20 cellular contexts compared by ENCODE assay signal in genomic region chr5:161051920-161052500, GRCh38.
"Had no signal": no experiment of that assay in that cellular context is flagged by ENCODE, and none has a peak within 500 bp of the region (broad histone marks: within the 10 kb centered on the region; RNA-seq: fewer than 3 reads in every experiment).

No MANE protein-coding gene starts in this region.

- H3K4me3 ChIP-seq: coronary artery, esophagus muscularis mucosa, heart right ventricle, pancreas, right lobe of liver, suprapubic skin, transverse colon, vagina had no signal

- H3K36me3 ChIP-seq: brain microvascular endothelial cell, esophagus muscularis mucosa, heart right ventricle, pancreas, right lobe of liver, suprapubic skin, transverse colon, vagina had no signal

- H3K27ac ChIP-seq: brain microvascular endothelial cell, coronary artery, esophagus muscularis mucosa, heart right ventricle, pancreas, right lobe of liver, suprapubic skin, transverse colon, vagina had no signal

- H3K27me3 ChIP-seq: brain microvascular endothelial cell, esophagus muscularis mucosa, heart right ventricle, pancreas, right lobe of liver, suprapubic skin, transverse colon, vagina had no signal

- H3K4me1 ChIP-seq: esophagus muscularis mucosa, heart right ventricle, pancreas, right lobe of liver, suprapubic skin, transverse colon, vagina had no signal

- FAIRE-seq: small intestine had no signal

- DNase-seq: activated CD4-positive, alpha-beta T cell treated with anti-CD3 and anti-CD28 coated beads, Interleukin-2, amount 50 U/mL, for 1 hour; activated CD8-positive, alpha-beta memory T cell treated with anti-CD3 and anti-CD28 coated beads, Interleukin-2, amount 50 U/mL, for 4 hours; activated naive CD4-positive, alpha-beta T cell treated with anti-CD3 and anti-CD28 coated beads for 36 hours; activated T-cell treated with anti-CD3 and anti-CD28 coated beads, Interleukin-2, amount 50 U/mL, for 4 hours; anterior cingulate cortex; brain microvascular endothelial cell; heart right ventricle; left ventricle myocardium superior; naive thymus-derived CD8-positive, alpha-beta T cell; pancreas; right lobe of liver; small intestine; stimulated activated CD4-positive, alpha-beta T cell treated with anti-CD3 and anti-CD28 coated beads, Interleukin-15, amount 100 ng/mL, for 24 hours; stimulated activated CD4-positive, alpha-beta T cell treated with anti-CD3 and anti-CD28 coated beads, Interleukin-2, amount 100 ng/mL, for 48 hours; stimulated activated naive CD8-positive, alpha-beta T cell treated with anti-CD3 and anti-CD28 coated beads, Interleukin-15, amount 100 ng/mL, for 72 hours; transverse colon had no signal

- ATAC-seq: activated T-cell treated with anti-CD3 and anti-CD28 coated beads, Interleukin-2, amount 50 U/mL, for 4 hours; heart right ventricle; left ventricle myocardium superior; naive thymus-derived CD8-positive, alpha-beta T cell; pancreas; right lobe of liver; stimulated activated naive CD8-positive, alpha-beta T cell treated with anti-CD3 and anti-CD28 coated beads, Interleukin-15, amount 100 ng/mL, for 72 hours had no signal

- H3K9me3 ChIP-seq: esophagus muscularis mucosa, heart right ventricle, pancreas, right lobe of liver, suprapubic skin, transverse colon, vagina had no signal
